In the genomic region with DNA sequence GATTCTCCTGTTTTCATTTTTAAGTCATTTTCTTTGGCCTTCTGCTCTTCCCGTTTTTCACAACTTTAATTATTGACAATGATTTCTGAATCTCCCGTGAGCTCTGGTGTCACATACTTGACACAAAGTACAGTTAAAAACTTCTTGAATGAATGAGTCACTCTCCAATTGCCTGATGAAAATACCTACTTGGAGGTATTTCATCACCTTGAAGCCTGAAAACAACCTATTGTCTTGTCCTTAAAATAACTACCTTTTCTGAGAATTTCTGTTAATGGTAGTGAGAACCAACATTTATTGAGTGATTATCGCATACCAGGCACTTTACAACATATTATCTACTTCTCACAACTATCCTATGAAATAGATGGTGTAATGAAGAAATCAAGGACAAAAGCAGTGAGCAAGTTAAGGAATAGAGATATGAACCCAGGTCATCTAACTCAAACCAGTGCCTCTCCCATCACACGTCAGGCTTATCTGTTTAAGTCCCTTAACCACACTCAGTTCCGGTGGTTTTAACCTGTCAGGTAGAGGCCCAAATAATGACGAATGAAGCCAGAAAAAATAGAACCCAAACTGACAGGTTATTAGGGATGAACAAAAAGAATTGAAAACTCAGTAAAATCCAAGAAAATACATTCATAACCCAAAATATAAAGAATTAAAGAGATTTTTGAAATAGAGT, we compare ENCODE assay signal across 23 cellular contexts. TPM values are rescaled to one million over a fixed set of nuclear protein-coding genes. Genes with fewer than 3 reads are reported as not detected.
DNase-seq lines count a peak whose midpoint lies in the region; ATAC-seq, FAIRE-seq and TF ChIP-seq lines count a peak whose summit lies in the region.
"Had no signal": no experiment of that assay in that cellular context is flagged by ENCODE, and none has a peak within 500 bp of the region (broad histone marks: within the 10 kb centered on the region; RNA-seq: fewer than 3 reads in every experiment).

No MANE protein-coding gene starts in this region.

- peaks cover 2% of the 10 kb centered on the region for H3K36me3 ChIP-seq in bronchial epithelial cell (ENCODE audit: control insufficient read depth, insufficient read depth, low read length)
- peaks cover 20% of the 10 kb centered on the region for H3K36me3 ChIP-seq in osteoblast (ENCODE audit: insufficient read depth, low read length)

- no peaks in the 10 kb centered on the region for H3K79me2 ChIP-seq in osteoblast (ENCODE audit: insufficient read depth, low read length)

- no peak overlapping the region for H3K4me2 ChIP-seq in osteoblast (ENCODE audit: insufficient read depth, low read length)

- H4K20me1 ChIP-seq in osteoblast (ENCODE audit: insufficient read depth, low read length) = no peaks in the 10 kb centered on the region

- ATAC-seq in GM18505 (IDR thresholded peaks at IDR 0.05; ENCODE audit: unreplicated experiment) (peak; percentile 68), GM19395 (IDR thresholded peaks at IDR 0.05; ENCODE audit: unreplicated experiment) (peak; percentile 67), HG03139 (IDR thresholded peaks at IDR 0.05; ENCODE audit: unreplicated experiment) (peak; percentile 67), T-helper 17 cell (no peak)
- no peak for ATAC-seq in effector memory CD8-positive, alpha-beta T cell (replicated peaks)
- ATAC-seq: activated naive CD4-positive, alpha-beta T cell treated with anti-CD3 and anti-CD28 coated beads, Interleukin-2, amount 50 U/mL, for 72 hours; mucosa of descending colon; stimulated activated memory B cell treated with anti-CD40 and anti-IgM and Interleukin-4, amounts not matched to agents 10 μg/mL and 1 μg/mL and 100 μg/mL, for 72 hours had no signal

- peaks cover 46% of the 10 kb centered on the region for H3K36me3 Mint-ChIP-seq in activated T-cell treated with anti-CD3 and anti-CD28 coated beads, Interleukin-2, amount 50 U/mL, for 24 hours (ENCODE audit: low read depth)
- H3K36me3 Mint-ChIP-seq in effector memory CD8-positive, alpha-beta T cell (ENCODE audit: insufficient read depth) = peaks cover 33% of the 10 kb centered on the region
- peaks cover 2% of the 10 kb centered on the region for H3K36me3 Mint-ChIP-seq in T-helper 17 cell (ENCODE audit: low read depth)

- peaks cover 6% of the 10 kb centered on the region for H3K4me1 Mint-ChIP-seq in activated T-cell treated with anti-CD3 and anti-CD28 coated beads, Interleukin-2, amount 50 U/mL, for 24 hours (ENCODE audit: low read depth)
- peaks cover under 1 to 2% of the 10 kb centered on the region in 2 donors for H3K4me1 Mint-ChIP-seq in effector memory CD8-positive, alpha-beta T cell (ENCODE audit: low read depth in 2 of 2)
- peaks cover 6% of the 10 kb centered on the region for H3K4me1 Mint-ChIP-seq in T-helper 17 cell
- H3K4me1 Mint-ChIP-seq: brain had no signal

- peak; percentile 33 for DNase-seq in bronchial epithelial cell (ENCODE audit: low read depth)
- DNase-seq in osteoblast (ENCODE audit: insufficient read length, low spot score, missing footprints) = no peak
- no peak for DNase-seq in activated T-cell treated with anti-CD3 and anti-CD28 coated beads, Interleukin-2, amount 50 U/mL, for 24 hours
- no peak for DNase-seq in effector memory CD8-positive, alpha-beta T cell
- no peak for DNase-seq in T-helper 17 cell
- DNase-seq: activated CD4-positive, alpha-beta T cell treated with anti-CD3 and anti-CD28 coated beads, Interleukin-2, amount 50 U/mL, for 1 hour; activated T-cell treated with anti-CD3 and anti-CD28 coated beads for 4 hours; COR-L47; erythroblast; left ventricle myocardium inferior; mucosa of descending colon; NCI-H1436; NCI-H345; NK-92 treated with Interleukin-12 subunit alpha and Interleukin-12 subunit beta, amount 100 ng/mL, for 24 hours; retina had no signal

- no peak overlapping the region for H3K27ac Mint-ChIP-seq in activated T-cell treated with anti-CD3 and anti-CD28 coated beads, Interleukin-2, amount 50 U/mL, for 24 hours
- H3K27ac Mint-ChIP-seq in effector memory CD8-positive, alpha-beta T cell = no peak overlapping the region
- H3K27ac Mint-ChIP-seq in T-helper 17 cell = no peak overlapping the region
- H3K27ac Mint-ChIP-seq: activated naive CD4-positive, alpha-beta T cell treated with anti-CD3 and anti-CD28 coated beads, Interleukin-2, amount 50 U/mL, for 72 hours; brain; stimulated activated memory B cell treated with anti-CD40 and anti-IgM and Interleukin-4, amounts not matched to agents 10 μg/mL and 1 μg/mL and 100 μg/mL, for 72 hours had no signal

- TF ChIP-seq POLR2A in GM18505 (IDR thresholded peaks at IDR 0.05; ENCODE audit: borderline replicate concordance, extremely low read depth, insufficient read depth, insufficient read length) = no peak

- no peaks in the 10 kb centered on the region for H3K27me3 Mint-ChIP-seq in activated T-cell treated with anti-CD3 and anti-CD28 coated beads, Interleukin-2, amount 50 U/mL, for 24 hours
- H3K27me3 Mint-ChIP-seq in effector memory CD8-positive, alpha-beta T cell = no peaks in the 10 kb centered on the region
- H3K27me3 Mint-ChIP-seq in T-helper 17 cell = no peaks in the 10 kb centered on the region
- H3K27me3 Mint-ChIP-seq: brain; stimulated activated memory B cell treated with anti-CD40 and anti-IgM and Interleukin-4, amounts not matched to agents 10 μg/mL and 1 μg/mL and 100 μg/mL, for 72 hours had no signal

- H2AFZ ChIP-seq in osteoblast (ENCODE audit: low read length) = no peak overlapping the region

- H3K4me3 ChIP-seq in bronchial epithelial cell (ENCODE audit: low read depth, low read length) = no peak overlapping the region
- H3K4me3 ChIP-seq in osteoblast (ENCODE audit: insufficient read depth, low read length) = no peak overlapping the region
- H3K4me3 ChIP-seq: left ventricle myocardium inferior, mucosa of descending colon, thoracic aorta had no signal

- H3K9me3 Mint-ChIP-seq in activated T-cell treated with anti-CD3 and anti-CD28 coated beads, Interleukin-2, amount 50 U/mL, for 24 hours = no peaks in the 10 kb centered on the region
- no peaks in the 10 kb centered on the region for H3K9me3 Mint-ChIP-seq in effector memory CD8-positive, alpha-beta T cell
- H3K9me3 Mint-ChIP-seq: activated naive CD4-positive, alpha-beta T cell treated with anti-CD3 and anti-CD28 coated beads, Interleukin-2, amount 50 U/mL, for 72 hours; brain; stimulated activated memory B cell treated with anti-CD40 and anti-IgM and Interleukin-4, amounts not matched to agents 10 μg/mL and 1 μg/mL and 100 μg/mL, for 72 hours had no signal

- no peak overlapping the region for H3K27ac ChIP-seq in osteoblast (ENCODE audit: low read depth, low read length)
- H3K27ac ChIP-seq: left ventricle myocardium inferior, neutrophil, thoracic aorta had no signal

- no peaks in the 10 kb centered on the region for H3K9me3 ChIP-seq in osteoblast (ENCODE audit: low read depth, low read length)
- no peaks in the 10 kb centered on the region for H3K9me3 ChIP-seq in T-helper 17 cell (ENCODE audit: control insufficient read depth, low read length, poor library complexity, severe bottlenecking)
- H3K9me3 ChIP-seq: left ventricle myocardium inferior, mucosa of descending colon, neutrophil, thoracic aorta had no signal

- H3K4me3 Mint-ChIP-seq in activated T-cell treated with anti-CD3 and anti-CD28 coated beads, Interleukin-2, amount 50 U/mL, for 24 hours = no peak overlapping the region
- no peak overlapping the region for H3K4me3 Mint-ChIP-seq in effector memory CD8-positive, alpha-beta T cell
- H3K4me3 Mint-ChIP-seq in T-helper 17 cell = no peak overlapping the region
- H3K4me3 Mint-ChIP-seq: brain; stimulated activated memory B cell treated with anti-CD40 and anti-IgM and Interleukin-4, amounts not matched to agents 10 μg/mL and 1 μg/mL and 100 μg/mL, for 72 hours had no signal

- FAIRE-seq in bronchial epithelial cell (lab: Jason Lieb, UNC) = no peak

- H3K4me1 ChIP-seq in osteoblast (ENCODE audit: insufficient read depth, low read length) = no peaks in the 10 kb centered on the region

- no peaks in the 10 kb centered on the region for H3K27me3 ChIP-seq in bronchial epithelial cell (ENCODE audit: control insufficient read depth, insufficient read depth, low read length)
- H3K27me3 ChIP-seq in osteoblast (ENCODE audit: insufficient read depth, low read length) = no peaks in the 10 kb centered on the region
- H3K27me3 ChIP-seq: neutrophil had no signal

- no peak for TF ChIP-seq CTCF in bronchial epithelial cell (IDR thresholded peaks at IDR 0.05; ENCODE audit: insufficient read depth, low read length, severe bottlenecking)
- no peak for TF ChIP-seq CTCF in osteoblast (IDR thresholded peaks at IDR 0.05; ENCODE audit: extremely low read depth, low read depth, low read length)

RNA-seq across cellular contexts. Expression of a gene that starts 11.6 kb away (rescaled TPM):
- total RNA-seq in bronchial epithelial cell (32.4 and 40.8 TPM in 2 replicates), osteoblast (20.6 and 22.4 TPM in 2 replicates), T-helper 17 cell (10 to 100 TPM; 12.3 to 18.0 TPM)

Comparison
In these comparisons a context has a peak if more than half of its experiments do, and no peak if none do; other contexts are left out.
1. ATAC-seq: peak in GM18505 (single experiment), GM19395 (single experiment) and HG03139 (single experiment); none in effector memory CD8-positive, alpha-beta T cell (single experiment) and T-helper 17 cell (single experiment).